ENCODE assay signal across 1 cellular context in the genomic region with DNA sequence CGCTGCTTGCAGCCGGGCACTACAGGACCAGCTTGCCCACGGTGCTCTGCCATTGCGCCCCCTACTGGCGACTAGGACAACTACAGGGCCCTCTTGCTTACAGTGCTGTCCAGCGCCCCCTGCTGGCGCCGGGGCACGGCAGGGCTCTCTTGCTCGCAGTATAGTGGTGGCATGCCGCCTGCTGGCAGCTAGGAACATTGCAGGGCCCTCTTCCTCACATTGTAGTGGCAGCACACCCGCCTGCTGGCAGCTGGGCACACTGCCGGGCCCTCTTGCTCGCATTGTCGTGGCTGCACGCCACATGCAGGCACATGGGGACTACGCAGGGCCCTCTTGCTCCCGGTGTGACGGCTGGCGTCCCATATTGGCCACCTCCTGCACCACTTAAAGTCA.
TF ChIP-seq lines count a peak whose summit lies in the region.
"Not testable (repeated sequence)": the region's sequence is repeated elsewhere in the genome, so short reads cannot be mapped to it uniquely, and the experiment has no call there.

No MANE protein-coding gene starts in this region.

TF ChIP-seq in HepG2, 621 proteins besides CTCF, POLR2A, EP300 and RAD21 (continued from another document and continues in another):
- TF ChIP-seq, protein P1, sequence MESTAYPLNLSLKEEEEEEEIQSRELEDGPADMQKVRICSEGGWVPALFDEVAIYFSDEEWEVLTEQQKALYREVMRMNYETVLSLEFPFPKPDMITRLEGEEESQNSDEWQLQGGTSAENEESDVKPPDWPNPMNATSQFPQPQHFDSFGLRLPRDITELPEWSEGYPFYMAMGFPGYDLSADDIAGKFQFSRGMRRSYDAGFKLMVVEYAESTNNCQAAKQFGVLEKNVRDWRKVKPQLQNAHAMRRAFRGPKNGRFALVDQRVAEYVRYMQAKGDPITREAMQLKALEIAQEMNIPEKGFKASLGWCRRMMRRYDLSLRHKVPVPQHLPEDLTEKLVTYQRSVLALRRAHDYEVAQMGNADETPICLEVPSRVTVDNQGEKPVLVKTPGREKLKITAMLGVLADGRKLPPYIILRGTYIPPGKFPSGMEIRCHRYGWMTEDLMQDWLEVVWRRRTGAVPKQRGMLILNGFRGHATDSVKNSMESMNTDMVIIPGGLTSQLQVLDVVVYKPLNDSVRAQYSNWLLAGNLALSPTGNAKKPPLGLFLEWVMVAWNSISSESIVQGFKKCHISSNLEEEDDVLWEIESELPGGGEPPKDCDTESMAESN (CRISPR knock-in tag; conservative IDR thresholded peaks at IDR 0.05), result peak; percentile 81; the same call in 1 of the 2 replicates
- TF ChIP-seq HNRNPL (IDR thresholded peaks at IDR 0.05; ENCODE audit: low read depth, low read length) (peak; percentile 97), ZBTB38 (CRISPR knock-in tag; IDR thresholded peaks at IDR 0.05) (peak; percentile 66), NONO (CRISPR knock-in tag; conservative IDR thresholded peaks at IDR 0.05) (peak; percentile 81), ZNF468 (CRISPR knock-in tag; IDR thresholded peaks at IDR 0.05) (peak; percentile 91), SMAD1 (CRISPR knock-in tag; IDR thresholded peaks at IDR 0.05; ENCODE audit: borderline replicate concordance, low read depth) (peak; percentile 92; the same call in 1 of the 2 replicates), NR2F6 (CRISPR knock-in tag; IDR thresholded peaks at IDR 0.05) (peak; percentile 57), KDM4B (CRISPR knock-in tag; IDR thresholded peaks at IDR 0.05) (peak; percentile 88), NCOA2 (CRISPR knock-in tag; IDR thresholded peaks at IDR 0.05) (peak; percentile 46; the same call in 1 of the 2 replicates), KDM1A (CRISPR knock-in tag; IDR thresholded peaks at IDR 0.05) (peak; percentile 46; the same call in 1 of the 2 replicates), ZNF605 (CRISPR knock-in tag; IDR thresholded peaks at IDR 0.05) (peak; percentile 50; the same call in 1 of the 2 replicates), ZFP41 (CRISPR knock-in tag; IDR thresholded peaks at IDR 0.05; ENCODE audit: borderline replicate concordance) (peak; percentile 67; the same call in 1 of the 2 replicates), FOSL2 (CRISPR knock-in tag; IDR thresholded peaks at IDR 0.05) (peak; percentile 70), YEATS2 (CRISPR knock-in tag; IDR thresholded peaks at IDR 0.05; ENCODE audit: borderline replicate concordance) (peak; percentile 92), SRY (CRISPR knock-in tag; IDR thresholded peaks at IDR 0.05) (peak; percentile 38; the same call in 1 of the 2 replicates), HDAC2 (CRISPR knock-in tag; IDR thresholded peaks at IDR 0.05) (peak; percentile 91), NFKBIZ (CRISPR knock-in tag; IDR thresholded peaks at IDR 0.05) (peak; percentile 82; the same call in 1 of the 2 replicates), ZNF83 (CRISPR knock-in tag; IDR thresholded peaks at IDR 0.05; ENCODE audit: borderline replicate concordance) (0 out of 2 replicates have a peak, but pooled peaks have one; percentile 63), HNF4G (CRISPR knock-in tag; IDR thresholded peaks at IDR 0.05; ENCODE audit: borderline replicate concordance, low read depth) (peak; percentile 84; the same call in 1 of the 2 replicates), CBX2 (CRISPR knock-in tag; IDR thresholded peaks at IDR 0.05; ENCODE audit: low read depth) (0 out of 2 replicates have a peak, but pooled peaks have one; percentile 67), NPAS2 (CRISPR knock-in tag; IDR thresholded peaks at IDR 0.05; ENCODE audit: borderline replicate concordance) (0 out of 2 replicates have a peak, but pooled peaks have one; percentile 36), ZNF552 (CRISPR knock-in tag; IDR thresholded peaks at IDR 0.05; ENCODE audit: borderline replicate concordance) (peak; percentile 89; the same call in 1 of the 2 replicates), PTBP1 (IDR thresholded peaks at IDR 0.05; ENCODE audit: low read depth, low read length, poor library complexity, severe bottlenecking) (peak; percentile 81), DMAP1 (CRISPR knock-in tag; IDR thresholded peaks at IDR 0.05) (peak; percentile 56)
- not testable (repeated sequence) for TF ChIP-seq NONO (IDR thresholded peaks at IDR 0.05); NR2F6 (IDR thresholded peaks at IDR 0.05); HNF4G (IDR thresholded peaks at IDR 0.05; ENCODE audit: borderline replicate concordance, low read depth, low read length); CBX2 (IDR thresholded peaks at IDR 0.05; ENCODE audit: low read depth, low read length)
- TF ChIP-seq, protein P2, sequence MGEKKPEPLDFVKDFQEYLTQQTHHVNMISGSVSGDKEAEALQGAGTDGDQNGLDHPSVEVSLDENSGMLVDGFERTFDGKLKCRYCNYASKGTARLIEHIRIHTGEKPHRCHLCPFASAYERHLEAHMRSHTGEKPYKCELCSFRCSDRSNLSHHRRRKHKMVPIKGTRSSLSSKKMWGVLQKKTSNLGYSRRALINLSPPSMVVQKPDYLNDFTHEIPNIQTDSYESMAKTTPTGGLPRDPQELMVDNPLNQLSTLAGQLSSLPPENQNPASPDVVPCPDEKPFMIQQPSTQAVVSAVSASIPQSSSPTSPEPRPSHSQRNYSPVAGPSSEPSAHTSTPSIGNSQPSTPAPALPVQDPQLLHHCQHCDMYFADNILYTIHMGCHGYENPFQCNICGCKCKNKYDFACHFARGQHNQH (CRISPR knock-in tag; IDR thresholded peaks at IDR 0.05), result peak; percentile 90
- TF ChIP-seq, protein P3, sequence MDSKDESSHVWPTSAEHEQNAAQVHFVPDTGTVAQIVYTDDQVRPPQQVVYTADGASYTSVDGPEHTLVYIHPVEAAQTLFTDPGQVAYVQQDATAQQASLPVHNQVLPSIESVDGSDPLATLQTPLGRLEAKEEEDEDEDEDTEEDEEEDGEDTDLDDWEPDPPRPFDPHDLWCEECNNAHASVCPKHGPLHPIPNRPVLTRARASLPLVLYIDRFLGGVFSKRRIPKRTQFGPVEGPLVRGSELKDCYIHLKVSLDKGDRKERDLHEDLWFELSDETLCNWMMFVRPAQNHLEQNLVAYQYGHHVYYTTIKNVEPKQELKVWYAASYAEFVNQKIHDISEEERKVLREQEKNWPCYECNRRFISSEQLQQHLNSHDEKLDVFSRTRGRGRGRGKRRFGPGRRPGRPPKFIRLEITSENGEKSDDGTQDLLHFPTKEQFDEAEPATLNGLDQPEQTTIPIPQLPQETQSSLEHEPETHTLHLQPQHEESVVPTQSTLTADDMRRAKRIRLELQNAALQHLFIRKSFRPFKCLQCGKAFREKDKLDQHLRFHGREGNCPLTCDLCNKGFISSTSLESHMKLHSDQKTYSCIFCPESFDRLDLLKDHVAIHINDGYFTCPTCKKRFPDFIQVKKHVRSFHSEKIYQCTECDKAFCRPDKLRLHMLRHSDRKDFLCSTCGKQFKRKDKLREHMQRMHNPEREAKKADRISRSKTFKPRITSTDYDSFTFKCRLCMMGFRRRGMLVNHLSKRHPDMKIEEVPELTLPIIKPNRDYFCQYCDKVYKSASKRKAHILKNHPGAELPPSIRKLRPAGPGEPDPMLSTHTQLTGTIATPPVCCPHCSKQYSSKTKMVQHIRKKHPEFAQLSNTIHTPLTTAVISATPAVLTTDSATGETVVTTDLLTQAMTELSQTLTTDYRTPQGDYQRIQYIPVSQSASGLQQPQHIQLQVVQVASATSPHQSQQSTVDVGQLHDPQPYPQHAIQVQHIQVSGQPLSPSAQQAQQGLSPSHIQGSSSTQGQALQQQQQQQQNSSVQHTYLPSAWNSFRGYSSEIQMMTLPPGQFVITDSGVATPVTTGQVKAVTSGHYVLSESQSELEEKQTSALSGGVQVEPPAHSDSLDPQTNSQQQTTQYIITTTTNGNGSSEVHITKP (CRISPR knock-in tag; IDR thresholded peaks at IDR 0.05; ENCODE audit: low read depth), result 0 out of 2 replicates have a peak, but pooled peaks have one; percentile 21
- TF ChIP-seq, protein P4, sequence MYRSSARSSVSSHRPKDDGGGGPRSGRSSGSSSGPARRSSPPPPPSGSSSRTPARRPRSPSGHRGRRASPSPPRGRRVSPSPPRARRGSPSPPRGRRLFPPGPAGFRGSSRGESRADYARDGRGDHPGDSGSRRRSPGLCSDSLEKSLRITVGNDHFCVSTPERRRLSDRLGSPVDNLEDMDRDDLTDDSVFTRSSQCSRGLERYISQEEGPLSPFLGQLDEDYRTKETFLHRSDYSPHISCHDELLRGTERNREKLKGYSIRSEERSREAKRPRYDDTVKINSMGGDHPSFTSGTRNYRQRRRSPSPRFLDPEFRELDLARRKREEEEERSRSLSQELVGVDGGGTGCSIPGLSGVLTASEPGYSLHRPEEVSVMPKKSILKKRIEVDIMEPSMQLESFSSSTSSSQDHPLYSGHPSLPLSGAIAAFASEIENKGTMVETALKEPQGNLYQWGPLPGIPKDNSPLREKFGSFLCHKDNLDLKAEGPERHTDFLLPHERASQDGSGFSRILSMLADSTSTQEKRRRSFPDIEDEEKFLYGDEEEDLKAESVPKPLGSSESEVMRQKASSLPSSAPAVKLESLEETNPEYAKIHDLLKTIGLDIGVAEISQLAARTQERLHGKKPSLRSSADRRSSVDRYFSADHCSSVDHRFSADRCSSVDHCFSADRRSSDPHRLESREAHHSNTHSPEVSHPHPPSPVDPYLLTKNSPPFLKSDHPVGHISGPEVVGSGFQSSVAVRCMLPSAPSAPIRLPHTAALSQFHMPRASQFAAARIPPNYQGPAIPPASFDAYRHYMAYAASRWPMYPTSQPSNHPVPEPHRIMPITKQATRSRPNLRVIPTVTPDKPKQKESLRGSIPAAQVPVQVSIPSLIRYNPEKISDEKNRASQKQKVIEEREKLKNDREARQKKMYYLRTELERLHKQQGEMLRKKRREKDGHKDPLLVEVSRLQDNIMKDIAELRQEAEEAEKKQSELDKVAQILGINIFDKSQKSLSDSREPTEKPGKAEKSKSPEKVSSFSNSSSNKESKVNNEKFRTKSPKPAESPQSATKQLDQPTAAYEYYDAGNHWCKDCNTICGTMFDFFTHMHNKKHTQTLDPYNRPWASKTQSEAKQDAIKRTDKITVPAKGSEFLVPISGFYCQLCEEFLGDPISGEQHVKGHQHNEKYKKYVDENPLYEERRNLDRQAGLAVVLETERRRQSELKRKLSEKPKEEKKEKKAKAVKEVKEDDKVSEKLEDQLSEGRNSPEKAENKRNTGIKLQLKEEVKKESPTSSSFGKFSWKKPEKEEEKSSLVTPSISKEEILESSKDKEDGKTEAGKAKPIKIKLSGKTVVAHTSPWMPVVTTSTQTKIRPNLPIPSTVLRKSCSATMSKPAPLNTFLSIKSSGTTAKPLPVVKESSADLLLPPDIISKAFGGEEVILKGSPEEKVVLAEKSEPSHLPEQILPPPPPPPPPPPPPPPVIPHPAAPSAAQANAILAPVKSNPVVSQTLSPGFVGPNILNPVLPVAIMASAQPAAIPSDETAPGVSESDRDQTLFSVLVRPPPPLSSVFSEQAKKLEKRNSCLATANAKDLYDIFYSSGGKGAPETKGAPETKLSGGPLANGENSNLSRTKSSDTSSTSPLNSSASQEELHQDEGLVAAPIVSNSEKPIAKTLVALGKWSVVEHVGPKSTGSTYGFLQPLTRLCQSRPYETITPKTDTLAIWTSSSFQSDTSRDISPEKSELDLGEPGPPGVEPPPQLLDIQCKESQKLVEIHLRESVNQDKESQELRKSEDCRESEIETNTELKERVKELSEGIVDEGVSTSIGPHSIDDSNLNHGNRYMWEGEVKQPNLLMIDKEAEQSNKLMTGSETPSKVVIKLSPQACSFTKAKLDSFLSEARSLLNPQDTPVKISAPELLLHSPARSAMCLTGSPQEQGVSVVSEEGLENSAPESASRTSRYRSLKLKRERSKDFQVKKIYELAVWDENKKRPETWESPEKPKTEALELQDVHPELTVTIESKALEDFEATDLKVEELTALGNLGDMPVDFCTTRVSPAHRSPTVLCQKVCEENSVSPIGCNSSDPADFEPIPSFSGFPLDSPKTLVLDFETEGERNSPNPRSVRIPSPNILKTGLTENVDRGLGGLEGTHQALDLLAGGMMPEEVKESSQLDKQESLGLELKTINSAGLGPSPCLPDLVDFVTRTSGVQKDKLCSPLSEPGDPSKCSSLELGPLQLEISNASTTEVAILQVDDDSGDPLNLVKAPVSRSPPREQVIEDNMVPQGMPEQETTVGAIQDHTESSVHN (CRISPR knock-in tag; IDR thresholded peaks at IDR 0.05), result peak; percentile 60; the same call in 1 of the 2 replicates
- TF ChIP-seq, protein P5, sequence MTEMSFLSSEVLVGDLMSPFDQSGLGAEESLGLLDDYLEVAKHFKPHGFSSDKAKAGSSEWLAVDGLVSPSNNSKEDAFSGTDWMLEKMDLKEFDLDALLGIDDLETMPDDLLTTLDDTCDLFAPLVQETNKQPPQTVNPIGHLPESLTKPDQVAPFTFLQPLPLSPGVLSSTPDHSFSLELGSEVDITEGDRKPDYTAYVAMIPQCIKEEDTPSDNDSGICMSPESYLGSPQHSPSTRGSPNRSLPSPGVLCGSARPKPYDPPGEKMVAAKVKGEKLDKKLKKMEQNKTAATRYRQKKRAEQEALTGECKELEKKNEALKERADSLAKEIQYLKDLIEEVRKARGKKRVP (CRISPR knock-in tag; IDR thresholded peaks at IDR 0.05), result peak in 1 of 2 experiments; percentile 59; a peak in 2 of 4 replicates
- TF ChIP-seq, protein P6, sequence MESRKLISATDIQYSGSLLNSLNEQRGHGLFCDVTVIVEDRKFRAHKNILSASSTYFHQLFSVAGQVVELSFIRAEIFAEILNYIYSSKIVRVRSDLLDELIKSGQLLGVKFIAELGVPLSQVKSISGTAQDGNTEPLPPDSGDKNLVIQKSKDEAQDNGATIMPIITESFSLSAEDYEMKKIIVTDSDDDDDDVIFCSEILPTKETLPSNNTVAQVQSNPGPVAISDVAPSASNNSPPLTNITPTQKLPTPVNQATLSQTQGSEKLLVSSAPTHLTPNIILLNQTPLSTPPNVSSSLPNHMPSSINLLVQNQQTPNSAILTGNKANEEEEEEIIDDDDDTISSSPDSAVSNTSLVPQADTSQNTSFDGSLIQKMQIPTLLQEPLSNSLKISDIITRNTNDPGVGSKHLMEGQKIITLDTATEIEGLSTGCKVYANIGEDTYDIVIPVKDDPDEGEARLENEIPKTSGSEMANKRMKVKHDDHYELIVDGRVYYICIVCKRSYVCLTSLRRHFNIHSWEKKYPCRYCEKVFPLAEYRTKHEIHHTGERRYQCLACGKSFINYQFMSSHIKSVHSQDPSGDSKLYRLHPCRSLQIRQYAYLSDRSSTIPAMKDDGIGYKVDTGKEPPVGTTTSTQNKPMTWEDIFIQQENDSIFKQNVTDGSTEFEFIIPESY (CRISPR knock-in tag; IDR thresholded peaks at IDR 0.05), result peak; percentile 99
